Comparison of ENCODE assay signal across 25 cellular contexts in the genomic region with DNA sequence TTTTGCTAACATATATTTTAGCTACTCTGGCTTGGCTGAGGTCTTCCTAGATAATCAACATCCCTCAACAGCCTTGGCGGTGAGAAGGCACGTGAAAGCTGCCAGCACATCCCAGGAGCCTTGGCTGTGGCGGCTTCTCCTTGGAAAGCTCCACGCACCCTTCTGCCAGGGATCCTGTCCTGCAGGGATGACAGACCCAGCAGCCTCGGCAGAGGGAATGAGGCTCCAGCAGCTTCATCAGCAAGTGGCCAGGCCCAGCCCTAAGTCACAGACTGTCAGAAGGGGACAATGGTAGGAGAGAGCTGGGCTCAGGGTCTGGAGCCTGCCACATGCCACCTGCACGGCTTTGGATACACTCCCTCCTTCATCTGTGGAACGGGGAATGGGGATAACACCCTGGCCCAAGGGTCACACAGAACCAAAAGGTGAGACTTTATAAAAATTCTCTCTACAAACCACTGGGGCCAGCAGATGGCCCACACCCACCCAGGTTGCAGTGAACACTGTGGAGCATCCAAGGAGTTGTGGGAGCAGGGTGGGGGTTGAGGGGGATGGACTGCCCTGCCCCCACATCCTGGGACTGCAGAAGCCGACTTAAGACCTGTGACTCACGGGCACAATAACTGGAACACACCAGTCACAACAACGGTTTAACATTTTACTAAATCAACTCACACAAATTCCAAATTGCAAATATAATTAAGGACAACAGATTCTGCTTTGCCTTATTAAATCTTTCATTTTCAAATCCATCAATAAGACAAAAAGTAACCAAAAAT.
DNase-seq lines count a peak whose midpoint lies in the region; ATAC-seq and TF ChIP-seq lines count a peak whose summit lies in the region.
"Had no signal": no experiment of that assay in that cellular context is flagged by ENCODE, and none has a peak within 500 bp of the region (broad histone marks: within the 10 kb centered on the region; RNA-seq: fewer than 3 reads in every experiment).

No MANE protein-coding gene starts in this region.

- no peaks in the 10 kb centered on the region for H3K27me3 Mint-ChIP-seq in activated T-cell treated with anti-CD3 and anti-CD28 coated beads, Interleukin-2, amount 50 U/mL, for 24 hours
- H3K27me3 Mint-ChIP-seq in dendritic cell treated with granulocyte-macrophage colony-stimulating factor and Interleukin-4, amounts not matched to agents 40 ng/mL and 50 ng/mL, for 4 days: no peaks in the 10 kb centered on the region
- H3K27me3 Mint-ChIP-seq: activated CD8-positive, alpha-beta T cell treated with anti-CD3 and anti-CD28 coated beads for 36 hours; activated naive CD8-positive, alpha-beta T cell; T-helper 17 cell had no signal

- H3K36me3 Mint-ChIP-seq in activated T-cell treated with anti-CD3 and anti-CD28 coated beads, Interleukin-2, amount 50 U/mL, for 24 hours (ENCODE audit: low read depth): peaks cover 96% of the 10 kb centered on the region
- H3K36me3 Mint-ChIP-seq in dendritic cell treated with granulocyte-macrophage colony-stimulating factor and Interleukin-4, amounts not matched to agents 40 ng/mL and 50 ng/mL, for 4 days (ENCODE audit: low read depth): peaks cover 99% of the 10 kb centered on the region

- peak overlapping the region; percentile 71 for H3K27ac Mint-ChIP-seq in activated T-cell treated with anti-CD3 and anti-CD28 coated beads, Interleukin-2, amount 50 U/mL, for 24 hours
- H3K27ac Mint-ChIP-seq in dendritic cell treated with granulocyte-macrophage colony-stimulating factor and Interleukin-4, amounts not matched to agents 40 ng/mL and 50 ng/mL, for 4 days: peak overlapping the region; percentile 44
- H3K27ac Mint-ChIP-seq: activated naive CD8-positive, alpha-beta T cell; immature natural killer cell; T-helper 17 cell had no signal

- no peak for DNase-seq in activated T-cell treated with anti-CD3 and anti-CD28 coated beads, Interleukin-2, amount 50 U/mL, for 24 hours
- no peak for DNase-seq in activated T-cell treated with anti-CD3 and anti-CD28 coated beads, Interleukin-2, amount 50 U/mL, for 48 hours
- peak; percentile 89 for DNase-seq in MG63
- peak; percentile 76 for DNase-seq in sigmoid colon
- DNase-seq in activated CD4-positive, alpha-beta T cell treated with anti-CD3 and anti-CD28 coated beads, Interleukin-2, amount 50 U/mL, for 4 hours: no peak
- DNase-seq in activated CD4-positive, CD25-positive, alpha-beta regulatory T cell treated with anti-CD3 and anti-CD28 coated beads, Interleukin-2, amount 50 U/mL, for 72 hours: no peak
- DNase-seq: activated CD8-positive, alpha-beta T cell treated with anti-CD3 and anti-CD28 coated beads for 36 hours; activated T-cell treated with anti-CD3 and anti-CD28 coated beads, Interleukin-2, amount 50 U/mL, for 1 hour; foreskin fibroblast; GF-D8; immature natural killer cell; KG1; left ventricle myocardium superior; NCI-H1930; NCI-H345; PC-9; stimulated activated CD8-positive, alpha-beta memory T cell treated with anti-CD3 and anti-CD28 coated beads, Interleukin-4, amount 100 ng/mL, for 48 hours; T-helper 17 cell had no signal

- no peaks in the 10 kb centered on the region for H3K27me3 ChIP-seq in MG63
- H3K27me3 ChIP-seq in sigmoid colon: no peaks in the 10 kb centered on the region
- H3K27me3 ChIP-seq: BLaER1 treated with 17β-estradiol and CSF1 and Interleukin-3, amounts not matched to agents 10 nM and 100 nM; dorsolateral prefrontal cortex; SJSA1; suprapubic skin had no signal

- H3K27ac ChIP-seq in sigmoid colon: peak overlapping the region in 2 of 4 donors; percentile 41 to 52
- H3K27ac ChIP-seq: PC-9, SJSA1, suprapubic skin had no signal

- no peak for TF ChIP-seq POLR2A in sigmoid colon (IDR thresholded peaks at IDR 0.05)

- no peaks in the 10 kb centered on the region for H3K9me3 ChIP-seq in MG63
- H3K9me3 ChIP-seq in sigmoid colon: no peaks in the 10 kb centered on the region
- H3K9me3 ChIP-seq: BLaER1 treated with 17β-estradiol and CSF1 and Interleukin-3, amounts not matched to agents 10 nM and 100 nM; SJSA1; suprapubic skin had no signal

- no peak for TF ChIP-seq EP300 in sigmoid colon (IDR thresholded peaks at IDR 0.05)

- 71 to 75% methylated on average over 10 of the region's 10 CpGs for WGBS in sigmoid colon, 2 donors

- no peak overlapping the region for H3K4me3 Mint-ChIP-seq in activated T-cell treated with anti-CD3 and anti-CD28 coated beads, Interleukin-2, amount 50 U/mL, for 24 hours
- H3K4me3 Mint-ChIP-seq in dendritic cell treated with granulocyte-macrophage colony-stimulating factor and Interleukin-4, amounts not matched to agents 40 ng/mL and 50 ng/mL, for 4 days: no peak overlapping the region
- H3K4me3 Mint-ChIP-seq: activated CD8-positive, alpha-beta T cell treated with anti-CD3 and anti-CD28 coated beads for 36 hours; activated naive CD8-positive, alpha-beta T cell; immature natural killer cell; T-helper 17 cell had no signal

- peaks cover 6% of the 10 kb centered on the region for H3K4me1 Mint-ChIP-seq in activated T-cell treated with anti-CD3 and anti-CD28 coated beads, Interleukin-2, amount 50 U/mL, for 24 hours (ENCODE audit: low read depth)
- H3K4me1 Mint-ChIP-seq in dendritic cell treated with granulocyte-macrophage colony-stimulating factor and Interleukin-4, amounts not matched to agents 40 ng/mL and 50 ng/mL, for 4 days (ENCODE audit: low read depth): peaks cover 18% of the 10 kb centered on the region
- H3K4me1 Mint-ChIP-seq: immature natural killer cell, T-helper 17 cell had no signal

- peaks cover 0 to 47% (median 38%) of the 10 kb centered on the region in 4 donors for H3K4me1 ChIP-seq in sigmoid colon
- H3K4me1 ChIP-seq: SJSA1, suprapubic skin had no signal

- H3K36me3 ChIP-seq in MG63 (peaks cover 77% of the 10 kb centered on the region), sigmoid colon (peaks cover 0 to 41% (median 11%) of the 10 kb centered on the region in 4 donors)

- no peak for TF ChIP-seq CTCF in sigmoid colon (IDR thresholded peaks at IDR 0.05)

- no peak for ATAC-seq in GM19035 (IDR thresholded peaks at IDR 0.05; ENCODE audit: unreplicated experiment)
- ATAC-seq: activated CD8-positive, alpha-beta T cell treated with anti-CD3 and anti-CD28 coated beads for 36 hours; left ventricle myocardium superior; T-helper 17 cell had no signal

- intact Hi-C loops in dendritic cell treated with granulocyte-macrophage colony-stimulating factor and Interleukin-4, amounts not matched to agents 40 ng/mL and 50 ng/mL, for 4 days (cut with micrococcal nuclease): loop anchor here (10.0 kb wide), 1 partner anchor 129 kb away; no protein-coding TSS in a partner anchor
- intact Hi-C loops in sigmoid colon (cut with DNase I): loop anchor here (5.0 kb wide), 4 partner anchors 92 to 297 kb away; no protein-coding TSS in a partner anchor

- H3K4me3 ChIP-seq in MG63: no peak overlapping the region
- H3K4me3 ChIP-seq in sigmoid colon: no peak overlapping the region
- H3K4me3 ChIP-seq: BLaER1 treated with 17β-estradiol and CSF1 and Interleukin-3, amounts not matched to agents 10 nM and 100 nM; dorsolateral prefrontal cortex; PC-9; SJSA1; suprapubic skin had no signal

- no peaks in the 10 kb centered on the region for H3K9me3 Mint-ChIP-seq in activated T-cell treated with anti-CD3 and anti-CD28 coated beads, Interleukin-2, amount 50 U/mL, for 24 hours
- no peaks in the 10 kb centered on the region for H3K9me3 Mint-ChIP-seq in dendritic cell treated with granulocyte-macrophage colony-stimulating factor and Interleukin-4, amounts not matched to agents 40 ng/mL and 50 ng/mL, for 4 days
- H3K9me3 Mint-ChIP-seq: activated CD8-positive, alpha-beta T cell treated with anti-CD3 and anti-CD28 coated beads for 36 hours; immature natural killer cell had no signal

Comparison
In these comparisons a context has a peak if more than half of its experiments do, and no peak if none do; other contexts are left out.
1. DNase-seq: peak in MG63 (single experiment) and sigmoid colon (single experiment); none in activated T-cell treated with anti-CD3 and anti-CD28 coated beads, Interleukin-2, amount 50 U/mL, for 24 hours (single experiment), activated T-cell treated with anti-CD3 and anti-CD28 coated beads, Interleukin-2, amount 50 U/mL, for 48 hours (0 of 2), activated CD4-positive, alpha-beta T cell treated with anti-CD3 and anti-CD28 coated beads, Interleukin-2, amount 50 U/mL, for 4 hours (0 of 2) and activated CD4-positive, CD25-positive, alpha-beta regulatory T cell treated with anti-CD3 and anti-CD28 coated beads, Interleukin-2, amount 50 U/mL, for 72 hours (single experiment).